Comparison of ENCODE assay signal across 8 cellular contexts in genomic region chr6:31399589-31400466, GRCh38. TPM values are rescaled to one million over a fixed set of nuclear protein-coding genes. Genes with fewer than 3 reads are reported as not detected.
A peak's percentile ranks its signal among the peaks of the same experiment; 100 is the strongest.
DNase-seq lines count a peak whose midpoint lies in the region; ATAC-seq lines count a peak whose summit lies in the region.

No MANE protein-coding gene starts in this region.

- peak overlapping the region; percentile 91 for H3K27ac Mint-ChIP-seq in activated CD4-positive, alpha-beta T cell treated with anti-CD3 and anti-CD28 coated beads, Interleukin-2, amount 10 ng/mL, durations not matched to agents 7 days and 5 days

- POLR2A ChIA-PET in activated CD4-positive, alpha-beta T cell treated with anti-CD3 and anti-CD28 coated beads, Interleukin-2, amount 10 ng/mL, durations not matched to agents 7 days and 5 days (lab: Charles Lee) = interaction anchor here (0.6 kb wide), 1 partner anchor 142 kb away, joined by 3 read pairs; no protein-coding TSS in a partner anchor

- H3K27me3 ChIP-seq in layer of hippocampus (ENCODE audit: control insufficient read depth, insufficient read depth, low read length) = peaks cover 5% of the 10 kb centered on the region

- peak overlapping the region; percentile 91 for H3K4me3 Mint-ChIP-seq in activated CD4-positive, alpha-beta T cell treated with anti-CD3 and anti-CD28 coated beads, Interleukin-2, amount 10 ng/mL, durations not matched to agents 7 days and 5 days

- H3K27me3 Mint-ChIP-seq in activated CD4-positive, alpha-beta T cell treated with anti-CD3 and anti-CD28 coated beads, Interleukin-2, amount 10 ng/mL, durations not matched to agents 7 days and 5 days = peaks cover 3% of the 10 kb centered on the region

- CTCF ChIA-PET in activated CD4-positive, alpha-beta T cell treated with anti-CD3 and anti-CD28 coated beads, Interleukin-2, amount 10 ng/mL, durations not matched to agents 7 days and 5 days (lab: Charles Lee) = interaction anchor here (0.6 to 3.5 kb wide), 15 partner anchors 11 to 1568 kb away, joined by 3 to 18 read pairs (median 4); partner anchors contain the start of genes DDX39B, RNF39 and TCF19

- H3K9me3 Mint-ChIP-seq in activated CD4-positive, alpha-beta T cell treated with anti-CD3 and anti-CD28 coated beads, Interleukin-2, amount 10 ng/mL, durations not matched to agents 7 days and 5 days = no peaks in the 10 kb centered on the region

- peak; percentile 73 for DNase-seq in AG08396 (ENCODE audit: low spot score)
- peak; percentile 47 for DNase-seq in NCI-H1105 (lab: John Stamatoyannopoulos, UW)
- DNase-seq in activated CD4-positive, alpha-beta T cell treated with anti-CD3 and anti-CD28 coated beads, Interleukin-2, amount 10 ng/mL, durations not matched to agents 7 days and 5 days = peak; percentile 62
- peak; percentile 91 for DNase-seq in dedifferentiated amniotic fluid mesenchymal stem cell (ENCODE audit: extremely low spot score)
- DNase-seq in stimulated activated CD4-positive, alpha-beta T cell treated with anti-CD3 and anti-CD28 coated beads, Interleukin-12 subunit alpha, Interleukin-12 subunit beta, amount 100 ng/mL, for 4 hours = peak; percentile 50

- peak overlapping the region; percentile 88 for H3K27ac ChIP-seq in layer of hippocampus (ENCODE audit: low read depth, low read length)

- H3K4me1 Mint-ChIP-seq in activated CD4-positive, alpha-beta T cell treated with anti-CD3 and anti-CD28 coated beads, Interleukin-2, amount 10 ng/mL, durations not matched to agents 7 days and 5 days = peaks cover 54% of the 10 kb centered on the region

- peaks cover 12% of the 10 kb centered on the region for H3K36me3 Mint-ChIP-seq in activated CD4-positive, alpha-beta T cell treated with anti-CD3 and anti-CD28 coated beads, Interleukin-2, amount 10 ng/mL, durations not matched to agents 7 days and 5 days (ENCODE audit: low read depth)

- ATAC-seq in GM19035 (IDR thresholded peaks at IDR 0.05; ENCODE audit: unreplicated experiment) = peak; percentile 23
- no peak for ATAC-seq in HG02973 (IDR thresholded peaks at IDR 0.05; ENCODE audit: unreplicated experiment)

RNA-seq across cellular contexts. Expression of gene MICA, which starts 3.6 kb away (rescaled TPM):
- 10 to 100 TPM; 10.5 to 10.8 TPM for total RNA-seq in activated CD4-positive, alpha-beta T cell treated with anti-CD3 and anti-CD28 coated beads, Interleukin-2, amount 10 ng/mL, durations not matched to agents 7 days and 5 days

RNA-seq across cellular contexts. Expression of gene HLA-B, which starts 42.8 kb away (rescaled TPM):
- 1,000 to 10,000 TPM; 4,654 to 4,702 TPM for total RNA-seq in activated CD4-positive, alpha-beta T cell treated with anti-CD3 and anti-CD28 coated beads, Interleukin-2, amount 10 ng/mL, durations not matched to agents 7 days and 5 days
